8 cellular contexts compared by ENCODE assay signal in genomic region chr12:123971449-123971769, GRCh38. TPM values are rescaled to one million over a fixed set of nuclear protein-coding genes. Genes with fewer than 3 reads are reported as not detected.
DNase-seq lines count a peak whose midpoint lies in the region; ATAC-seq, FAIRE-seq and TF ChIP-seq lines count a peak whose summit lies in the region.

No MANE protein-coding gene starts in this region.

- peaks cover 1% of the 10 kb centered on the region for H3K36me3 ChIP-seq in H7 (replicated peaks; ENCODE audit: control insufficient read depth, insufficient read depth, low read length)
- H3K36me3 ChIP-seq in hepatocyte (replicated peaks; ENCODE audit: insufficient read depth, low read depth), result no peaks in the 10 kb centered on the region
- H3K36me3 ChIP-seq in spleen, result peaks cover 0 to 16% (median 0%) of the 10 kb centered on the region in 6 donors

- peak overlapping the region; percentile 53 for H3K27ac Mint-ChIP-seq in activated CD8-positive, alpha-beta T cell treated with anti-CD3 and anti-CD28 coated beads for 36 hours

- no peak for FAIRE-seq in urothelium cell line (lab: Jason Lieb, UNC)

- peaks cover 26% of the 10 kb centered on the region for H4K20me1 ChIP-seq in hepatocyte (ENCODE audit: insufficient read depth, poor library complexity, severe bottlenecking)

- TF ChIP-seq POLR2A in spleen (IDR thresholded peaks at IDR 0.05), result no peak

- H3K4me3 Mint-ChIP-seq in activated CD8-positive, alpha-beta T cell treated with anti-CD3 and anti-CD28 coated beads for 36 hours, result peak overlapping the region; percentile 89

- H3K9me3 ChIP-seq in hepatocyte (ENCODE audit: low read depth) (no peaks in the 10 kb centered on the region), spleen (no peaks in the 10 kb centered on the region)

- peaks cover 16% of the 10 kb centered on the region for H3K36me3 Mint-ChIP-seq in activated CD8-positive, alpha-beta T cell treated with anti-CD3 and anti-CD28 coated beads for 36 hours (ENCODE audit: low read depth)

- intact Hi-C loops in activated CD8-positive, alpha-beta T cell treated with anti-CD3 and anti-CD28 coated beads for 36 hours (cut with micrococcal nuclease), result no loop called here
- intact Hi-C loops in spleen (cut with DNase I; ENCODE audit: low total_unique reads), result no loop called here

- H3K9me3 Mint-ChIP-seq in activated CD8-positive, alpha-beta T cell treated with anti-CD3 and anti-CD28 coated beads for 36 hours, result no peaks in the 10 kb centered on the region

- no peaks in the 10 kb centered on the region for H3K27me3 Mint-ChIP-seq in activated CD8-positive, alpha-beta T cell treated with anti-CD3 and anti-CD28 coated beads for 36 hours

- no peaks in the 10 kb centered on the region for H3K9me2 ChIP-seq in hepatocyte (replicated peaks; ENCODE audit: insufficient read depth)

- H3K27me3 ChIP-seq in H7 (ENCODE audit: control insufficient read depth, insufficient read depth, low read length), result peaks cover 59% of the 10 kb centered on the region
- no peaks in the 10 kb centered on the region for H3K27me3 ChIP-seq in hepatocyte
- H3K27me3 ChIP-seq in spleen (replicated peaks in 1 of 7), result peaks cover 0 to 5% (median 0%) of the 10 kb centered on the region in 7 donors

- peak overlapping the region; percentile 82 for H3K4me2 ChIP-seq in hepatocyte

- peaks cover 32% of the 10 kb centered on the region for H3K4me1 Mint-ChIP-seq in activated CD8-positive, alpha-beta T cell treated with anti-CD3 and anti-CD28 coated beads for 36 hours (ENCODE audit: low read depth)

- peaks cover 13% of the 10 kb centered on the region for H3K4me1 ChIP-seq in hepatocyte (ENCODE audit: insufficient read depth)
- H3K4me1 ChIP-seq in spleen, result peaks cover 0 to 46% (median 27%) of the 10 kb centered on the region in 6 donors

- TF ChIP-seq CTCF in activated CD8-positive, alpha-beta T cell treated with anti-CD3 and anti-CD28 coated beads for 36 hours (IDR thresholded peaks at IDR 0.05), result no peak
- no peak for TF ChIP-seq CTCF in hepatocyte (IDR thresholded peaks at IDR 0.05; ENCODE audit: poor library complexity)
- TF ChIP-seq CTCF in spleen (IDR thresholded peaks at IDR 0.05 in 8 of 11, conservative IDR thresholded peaks at IDR 0.05 in 3 of 11), result no peak

- DNase-seq in H7, result no peak
- DNase-seq in activated CD8-positive, alpha-beta T cell treated with anti-CD3 and anti-CD28 coated beads for 36 hours, result no peak
- no peak for DNase-seq in hepatocyte (ENCODE audit: low spot score)
- no peak for DNase-seq in spleen
- no peak for DNase-seq in NCI-H748 treated with DMSO at 0.1 percent for 48 hours (lab: John Stamatoyannopoulos, UW)
- no peak for DNase-seq in stimulated activated naive CD4-positive, alpha-beta T cell (lab: John Stamatoyannopoulos, UW)
- DNase-seq in urothelium cell line (ENCODE audit: low spot score), result no peak

- H3K4me3 ChIP-seq in H7 (ENCODE audit: insufficient read depth, low read depth, low read length) (peak overlapping the region; percentile 62; the same call in 1 of the 2 replicates), hepatocyte (peak overlapping the region; percentile 98), spleen (peak overlapping the region; percentile 68 to 99 (median 92))

- 12% methylated on average over 10 of the region's 10 CpGs for WGBS in hepatocyte (ENCODE audit: low lambda C conversion rate, missing lambda C conversion rate)
- 35 to 41% (median 40%) methylated on average over 10 of the region's 10 CpGs for WGBS in spleen, 5 donors

- H3K27ac ChIP-seq in hepatocyte (peak overlapping the region; percentile 99), spleen (peak overlapping the region; percentile 79 to 92 (median 86))

- CTCF ChIA-PET in activated CD8-positive, alpha-beta T cell treated with anti-CD3 and anti-CD28 coated beads for 36 hours (lab: Charles Lee), result interaction anchor here (1.0 to 1.7 kb wide), 5 partner anchors 19 to 67 kb away, joined by 3 to 5 read pairs (median 4); no protein-coding TSS in a partner anchor

- H2AFZ ChIP-seq in hepatocyte, result peak overlapping the region; percentile 58

- POLR2A ChIA-PET in activated CD8-positive, alpha-beta T cell treated with anti-CD3 and anti-CD28 coated beads for 36 hours (lab: Charles Lee), result interaction anchor here (0.6 to 1.0 kb wide), 3 partner anchors 9 to 53 kb away, joined by 3 read pairs; no protein-coding TSS in a partner anchor

- peaks cover 77% of the 10 kb centered on the region for H3K79me2 ChIP-seq in hepatocyte

- ATAC-seq in activated CD8-positive, alpha-beta T cell treated with anti-CD3 and anti-CD28 coated beads for 36 hours, result no peak
- no peak for ATAC-seq in GM21786 (IDR thresholded peaks at IDR 0.05; ENCODE audit: unreplicated experiment)

RNA-seq across cellular contexts. Expression of gene CCDC92, which starts 1.2 kb away (rescaled TPM):
- total RNA-seq in H7 (2014; rRNA removed; shearing (Covaris generic)), result 5.2 and 6.1 TPM in 2 replicates
- total RNA-seq in activated CD8-positive, alpha-beta T cell treated with anti-CD3 and anti-CD28 coated beads for 36 hours, result 1 to 10 TPM; 4.0 to 6.2 TPM
- total RNA-seq in hepatocyte, result 12.8 and 16.9 TPM in 2 replicates
- 58.8 and 60.2 TPM in 2 replicates for polyA plus RNA-seq in hepatocyte
- total RNA-seq in spleen, result 10 to 100 TPM; 18.9 to 36.7 (median 28.7) TPM
- 10 to 100 TPM; 16.0 to 27.0 (median 20.7) TPM for polyA plus RNA-seq in spleen

RNA-seq across cellular contexts. Expression of gene ZNF664, which starts 1.6 kb away (rescaled TPM):
- 60.3 and 62.0 TPM in 2 replicates for total RNA-seq in H7 (2014; rRNA removed; shearing (Covaris generic))
- 10 to 100 TPM; 52.9 to 53.4 TPM for total RNA-seq in activated CD8-positive, alpha-beta T cell treated with anti-CD3 and anti-CD28 coated beads for 36 hours
- total RNA-seq in hepatocyte (63.9 and 80.4 TPM in 2 replicates), spleen (10 to 100 TPM; 36.7 to 53.4 (median 49.7) TPM)
- polyA plus RNA-seq in hepatocyte (13.5 and 17.6 TPM in 2 replicates), spleen (10 to 100 TPM; 12.0 to 21.6 (median 13.9) TPM)
